Comparison of ENCODE assay signal across 23 cellular contexts in genomic region chr1:7010534-7011200, GRCh38.
DNase-seq lines count a peak whose midpoint lies in the region; TF ChIP-seq lines count a peak whose summit lies in the region.
"Had no signal": no experiment of that assay in that cellular context is flagged by ENCODE, and none has a peak within 500 bp of the region (broad histone marks: within the 10 kb centered on the region; RNA-seq: fewer than 3 reads in every experiment).

No MANE protein-coding gene starts in this region.

- H3K79me1 ChIP-seq in H9 (ENCODE audit: insufficient read depth, low read depth, low read length, poor library complexity, severe bottlenecking), result no peaks in the 10 kb centered on the region

- WGBS in H9 (ENCODE audit: extremely low coverage, insufficient read length, low lambda C conversion rate), result no CpG with 5 or more reads among the region's 13 CpGs

- no peak overlapping the region for H3K4me3 Mint-ChIP-seq in H9
- H3K4me3 Mint-ChIP-seq: CD8-positive, alpha-beta memory T cell; HFFc6 had no signal

- H2AK5ac ChIP-seq in H9 (ENCODE audit: insufficient read length, low read length), result no peak overlapping the region

- H3K27ac ChIP-seq in MM.1S (ENCODE audit: low read length) (no peak overlapping the region), H9 (ENCODE audit: insufficient read length, low read depth, low read length) (no peak overlapping the region)
- H3K27ac ChIP-seq: 22Rv1, C4-2B, SK-N-MC had no signal

- no peak overlapping the region for H2BK15ac ChIP-seq in H9 (ENCODE audit: low read depth, low read length)

- no peak overlapping the region for H3T11ph ChIP-seq in H9 (ENCODE audit: low read length)

- H3K23ac ChIP-seq in H9 (ENCODE audit: insufficient read length, low read depth, low read length), result no peak overlapping the region

- TF ChIP-seq CTCF in MM.1S (IDR thresholded peaks at IDR 0.05; ENCODE audit: low read length) (no peak), H9 (conservative IDR thresholded peaks at IDR 0.05) (no peak)

- H4K20me1 ChIP-seq in MM.1S (ENCODE audit: insufficient read depth, low read length) (no peaks in the 10 kb centered on the region), H9 (ENCODE audit: control insufficient read depth, insufficient read depth, insufficient read length) (no peaks in the 10 kb centered on the region)

- H2AFZ ChIP-seq in MM.1S (ENCODE audit: low read length), result no peak overlapping the region
- no peak overlapping the region for H2AFZ ChIP-seq in H9 (ENCODE audit: low read length)

- H3K4me2 ChIP-seq in MM.1S (ENCODE audit: low read depth, low read length), result no peak overlapping the region
- no peak overlapping the region for H3K4me2 ChIP-seq in H9 (ENCODE audit: insufficient read depth, insufficient read length, low read length)

- no peak overlapping the region for H3K18ac ChIP-seq in H9 (ENCODE audit: insufficient read length, low read depth, low read length)

- no peaks in the 10 kb centered on the region for H3F3A ChIP-seq in MM.1S (ENCODE audit: insufficient read depth, low read length)

- no peaks in the 10 kb centered on the region for H3K79me2 ChIP-seq in MM.1S (ENCODE audit: low read length)
- no peaks in the 10 kb centered on the region for H3K79me2 ChIP-seq in H9 (ENCODE audit: insufficient read depth, low read length)

- no peaks in the 10 kb centered on the region for H3K36me3 Mint-ChIP-seq in H9 (ENCODE audit: insufficient read depth in 1 of 3, low read depth in 3 of 3)
- H3K36me3 Mint-ChIP-seq: CD8-positive, alpha-beta memory T cell had no signal

- H2BK120ac ChIP-seq in H9 (ENCODE audit: low read depth, low read length, poor library complexity, severe bottlenecking), result no peak overlapping the region

- H3K27ac Mint-ChIP-seq in H9, result no peak overlapping the region
- H3K27ac Mint-ChIP-seq: CD8-positive, alpha-beta memory T cell; HFFc6 had no signal

- H3K4me1 ChIP-seq in MM.1S (ENCODE audit: low read length) (0 out of 2 replicates have a peak, but pooled peaks cover 8% of the 10 kb centered on the region), H9 (ENCODE audit: insufficient read depth, low read length) (no peaks in the 10 kb centered on the region)

- no peaks in the 10 kb centered on the region for H3K9me2 ChIP-seq in MM.1S (replicated peaks; ENCODE audit: insufficient read depth, low read length)

- H4K5ac ChIP-seq in H9 (ENCODE audit: insufficient read length, low read depth, low read length), result no peak overlapping the region

- H3K4me3 ChIP-seq in MM.1S (ENCODE audit: low read length), result no peak overlapping the region
- H3K4me3 ChIP-seq: SK-N-MC had no signal

- H3K56ac ChIP-seq in H9 (ENCODE audit: insufficient read length, low read depth, low read length), result no peak overlapping the region

- H2BK12ac ChIP-seq in H9 (ENCODE audit: insufficient read length, low read depth, low read length), result no peak overlapping the region

- no peak overlapping the region for H3K9ac ChIP-seq in MM.1S (ENCODE audit: low read length)
- H3K9ac ChIP-seq in H9 (ENCODE audit: extremely low read depth, insufficient read length, low read length), result no peak overlapping the region

- no peak overlapping the region for H3K14ac ChIP-seq in H9 (ENCODE audit: insufficient read depth, low read length)

- peak; percentile 11 for DNase-seq in NCI-H510A (lab: John Stamatoyannopoulos, UW)
- no peak for DNase-seq in NCI-H510A treated with DMSO at 0.1 percent for 48 hours (lab: John Stamatoyannopoulos, UW)
- DNase-seq in MM.1S, result peak; percentile 14
- peak; percentile 39 for DNase-seq in islet precursor cell
- peak in 8 of 10 donors; percentile 26 to 94 (median 66) for DNase-seq in posterior cingulate gyrus
- DNase-seq in T-helper 2 cell, result no peak
- no peak for DNase-seq in H9
- no peak for DNase-seq in NCI-H446 (lab: John Stamatoyannopoulos, UW)
- DNase-seq: AML-193; CD8-positive, alpha-beta memory T cell; DMS53; EL; HFFc6; Kasumi-1; NCI-H1048; NCI-H1417 treated with DMSO at 0.1 percent for 48 hours; NCI-H187 treated with DMSO at 0.1 percent for 48 hours; NCI-H524; OCI-M1; SHP77 treated with DMSO at 0.1 percent for 48 hours had no signal

- no peak overlapping the region for H3K4ac ChIP-seq in H9 (ENCODE audit: low read depth, low read length)

- H4K8ac ChIP-seq in H9 (replicated peaks; ENCODE audit: insufficient read length, low read depth, low read length), result no peak overlapping the region

- H3K9me3 ChIP-seq in MM.1S (replicated peaks; ENCODE audit: insufficient read depth, low read length) (no peaks in the 10 kb centered on the region), H9 (ENCODE audit: control insufficient read depth, low read depth, low read length) (no peaks in the 10 kb centered on the region)

- H3K27me3 ChIP-seq in MM.1S (replicated peaks; ENCODE audit: insufficient read depth, low read length), result peaks cover 62% of the 10 kb centered on the region
- H3K27me3 ChIP-seq in H9 (ENCODE audit: insufficient read depth, low read length), result no peaks in the 10 kb centered on the region

- H3K36me3 ChIP-seq in MM.1S (replicated peaks; ENCODE audit: insufficient read depth, low read length), result no peaks in the 10 kb centered on the region

- no peak overlapping the region for H4K91ac ChIP-seq in H9 (ENCODE audit: insufficient read length, low read depth, low read length)

- no peaks in the 10 kb centered on the region for H3K4me1 Mint-ChIP-seq in H9
- H3K4me1 Mint-ChIP-seq: CD8-positive, alpha-beta memory T cell had no signal

- no peak overlapping the region for H2BK5ac ChIP-seq in H9 (ENCODE audit: insufficient read length, low read length)

- intact Hi-C loops in posterior cingulate gyrus (cut with DNase I), result no loop called here

- H3K9me3 Mint-ChIP-seq in H9, result no peaks in the 10 kb centered on the region
- H3K9me3 Mint-ChIP-seq: CD8-positive, alpha-beta memory T cell; HFFc6 had no signal

- no peaks in the 10 kb centered on the region for H3K23me2 ChIP-seq in H9 (ENCODE audit: insufficient read length, low read depth, low read length, poor library complexity, severe bottlenecking)

- peaks cover 4% of the 10 kb centered on the region; the same call in 1 of the 2 replicates for H3K27me3 Mint-ChIP-seq in H9 (ENCODE audit: low read depth)

- no peak overlapping the region for H2BK20ac ChIP-seq in H9 (ENCODE audit: low read depth, low read length, poor library complexity, severe bottlenecking)

Comparison
In these comparisons a context has a peak if more than half of its experiments do, and no peak if none do; other contexts are left out.
1. DNase-seq: peak in NCI-H510A (single experiment), MM.1S (single experiment), islet precursor cell (single experiment) and posterior cingulate gyrus (8 of 10); none in NCI-H510A treated with DMSO at 0.1 percent for 48 hours (single experiment), T-helper 2 cell (0 of 5), H9 (single experiment) and NCI-H446 (0 of 2).